Comparison of ENCODE assay signal across 17 cellular contexts in the genomic region with DNA sequence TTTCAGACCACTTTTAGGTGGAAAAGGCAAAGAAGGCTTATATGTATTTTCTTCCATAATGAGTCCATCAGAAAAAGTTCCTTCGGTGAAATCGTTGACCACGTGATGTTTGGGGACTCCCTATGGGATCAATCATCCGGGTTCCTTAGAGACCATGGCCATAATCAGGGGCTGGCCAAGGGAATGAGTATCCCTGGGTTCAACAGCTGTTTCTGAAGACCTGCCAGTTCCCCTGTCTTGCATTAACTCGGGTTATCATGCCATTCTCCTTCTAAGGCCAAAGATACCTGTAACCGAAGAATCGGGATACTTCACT.
"Had no signal": no experiment of that assay in that cellular context is flagged by ENCODE, and none has a peak within 500 bp of the region (broad histone marks: within the 10 kb centered on the region; RNA-seq: fewer than 3 reads in every experiment).

No MANE protein-coding gene starts in this region.

- H3K4me3 ChIP-seq: gastrocnemius medialis, heart right ventricle, lung, skin epidermis, tibial artery, vagina had no signal

- H3K36me3 ChIP-seq: gastrocnemius medialis, heart right ventricle, tibial artery, vagina had no signal

- H3K27ac ChIP-seq: epithelial cell of prostate, gastrocnemius medialis, heart right ventricle, skin epidermis, tibial artery, vagina had no signal

- H3K27me3 ChIP-seq: gastrocnemius medialis, vagina had no signal

- H3K9me3 ChIP-seq: gastrocnemius medialis, tibial artery, vagina had no signal

- H3K27ac Mint-ChIP-seq: activated CD4-positive, alpha-beta T cell treated with anti-CD3 and anti-CD28 coated beads, Interleukin-2, amount 10 ng/mL, durations not matched to agents 7 days and 5 days; activated naive CD4-positive, alpha-beta T cell treated with anti-CD3 and anti-CD28 coated beads for 36 hours; activated naive CD8-positive, alpha-beta T cell treated with anti-CD3 and anti-CD28 coated beads, Interleukin-2, amount 50 U/mL, for 24 hours; activated T-helper 17 cell treated with anti-CD3 and anti-CD28 coated beads, Interleukin-2, amount 50 U/mL, for 72 hours; dendritic cell treated with granulocyte-macrophage colony-stimulating factor and Interleukin-4, amounts not matched to agents 40 ng/mL and 50 ng/mL, for 4 days; stimulated activated naive B cell treated with anti-CD40 and anti-IgM and Interleukin-4, amounts not matched to agents 10 μg/mL and 1 μg/mL and 100 μg/mL, for 72 hours; T-helper 2 cell treated with Interferon-gamma antibody and Interleukin-4, amounts not matched to agents 5 μg/mL and 100 μg/mL, for 36 hours had no signal

- H3K9me3 Mint-ChIP-seq: activated naive CD8-positive, alpha-beta T cell treated with anti-CD3 and anti-CD28 coated beads, Interleukin-2, amount 50 U/mL, for 24 hours; activated T-helper 17 cell treated with anti-CD3 and anti-CD28 coated beads, Interleukin-2, amount 50 U/mL, for 72 hours; dendritic cell treated with granulocyte-macrophage colony-stimulating factor and Interleukin-4, amounts not matched to agents 40 ng/mL and 50 ng/mL, for 4 days had no signal

- H3K4me1 Mint-ChIP-seq: activated naive CD8-positive, alpha-beta T cell treated with anti-CD3 and anti-CD28 coated beads, Interleukin-2, amount 50 U/mL, for 24 hours had no signal

- ATAC-seq: activated naive CD8-positive, alpha-beta T cell treated with anti-CD3 and anti-CD28 coated beads, Interleukin-2, amount 50 U/mL, for 24 hours; activated T-helper 17 cell treated with anti-CD3 and anti-CD28 coated beads, Interleukin-2, amount 50 U/mL, for 72 hours had no signal

- H3K4me3 Mint-ChIP-seq: activated CD4-positive, alpha-beta T cell treated with anti-CD3 and anti-CD28 coated beads, Interleukin-2, amount 10 ng/mL, durations not matched to agents 7 days and 5 days; activated naive CD4-positive, alpha-beta T cell treated with anti-CD3 and anti-CD28 coated beads for 36 hours; activated naive CD8-positive, alpha-beta T cell treated with anti-CD3 and anti-CD28 coated beads, Interleukin-2, amount 50 U/mL, for 24 hours; activated T-helper 17 cell treated with anti-CD3 and anti-CD28 coated beads, Interleukin-2, amount 50 U/mL, for 72 hours; dendritic cell treated with granulocyte-macrophage colony-stimulating factor and Interleukin-4, amounts not matched to agents 40 ng/mL and 50 ng/mL, for 4 days; stimulated activated naive B cell treated with anti-CD40 and anti-IgM and Interleukin-4, amounts not matched to agents 10 μg/mL and 1 μg/mL and 100 μg/mL, for 72 hours; T-helper 2 cell treated with Interferon-gamma antibody and Interleukin-4, amounts not matched to agents 5 μg/mL and 100 μg/mL, for 36 hours had no signal

- H3K4me1 ChIP-seq: gastrocnemius medialis, tibial artery, vagina had no signal

- H3K36me3 Mint-ChIP-seq: stimulated activated naive B cell treated with anti-CD40 and anti-IgM and Interleukin-4, amounts not matched to agents 10 μg/mL and 1 μg/mL and 100 μg/mL, for 72 hours had no signal

- DNase-seq: cerebellar nuclear complex; effector memory CD4-positive, alpha-beta T cell; gastrocnemius medialis; heart right ventricle; left colon; stimulated activated naive B cell treated with anti-CD40 and anti-IgM and Interleukin-4, amounts not matched to agents 10 μg/mL and 1 μg/mL and 100 μg/mL, for 72 hours; tibial artery had no signal
